Comparison of ENCODE assay signal across 12 cellular contexts in genomic region chr19:19595171-19595701, GRCh38. TPM values are rescaled to one million over a fixed set of nuclear protein-coding genes. Genes with fewer than 3 reads are reported as not detected.
DNase-seq lines count a peak whose midpoint lies in the region; ATAC-seq, FAIRE-seq and TF ChIP-seq lines count a peak whose summit lies in the region.
"Had no signal": no experiment of that assay in that cellular context is flagged by ENCODE, and none has a peak within 500 bp of the region (broad histone marks: within the 10 kb centered on the region; RNA-seq: fewer than 3 reads in every experiment).

No MANE protein-coding gene starts in this region.

- peaks cover 59% of the 10 kb centered on the region for H3K4me1 Mint-ChIP-seq in activated T-helper 2 cell treated with anti-CD3 and anti-CD28 coated beads, Interferon-gamma antibody, Interleukin-2, Interleukin-4, amounts not matched to agents 10 μg/mL and 5 μg/mL and 100 μg/mL, durations not matched to agents 14 hours and 24 hours and 36 hours (ENCODE audit: low read depth)
- peaks cover 14% of the 10 kb centered on the region for H3K4me1 Mint-ChIP-seq in mesothelial cell of epicardium

- H3K27me3 ChIP-seq in uterus: no peaks in the 10 kb centered on the region
- H3K27me3 ChIP-seq: spleen, tibial nerve had no signal

- H3K9ac ChIP-seq in kidney (ENCODE audit: low read length in 2 of 2): no peak overlapping the region

- DNase-seq in CD1c-positive myeloid dendritic cell (ENCODE audit: extremely low spot score) (peak; percentile 38), HFF-Myc (ENCODE audit: extremely low read depth, low read depth) (peak; percentile 32), mesothelial cell of epicardium (ENCODE audit: low spot score in 2 of 2, unreplicated experiment in 2 of 2) (no peak), uterus (no peak), activated gamma-delta T cell treated with Interleukin-2 at 50 U/mL for 16 hours (no peak), kidney (no peak)
- DNase-seq in activated T-helper 2 cell treated with anti-CD3 and anti-CD28 coated beads, Interferon-gamma antibody, Interleukin-2, Interleukin-4, amounts not matched to agents 10 μg/mL and 5 μg/mL and 100 μg/mL, durations not matched to agents 14 hours and 24 hours and 36 hours (ENCODE audit: low spot score): no peak
- DNase-seq: activated CD4-positive, alpha-beta T cell treated with anti-CD3 and anti-CD28 coated beads for 48 hours; effector CD4-positive, alpha-beta T cell; spleen had no signal

- intact Hi-C loops in activated T-helper 2 cell treated with anti-CD3 and anti-CD28 coated beads, Interferon-gamma antibody, Interleukin-2, Interleukin-4, amounts not matched to agents 10 μg/mL and 5 μg/mL and 100 μg/mL, durations not matched to agents 14 hours and 24 hours and 36 hours (cut with micrococcal nuclease): loop anchor here (5.0 kb wide), 1 partner anchor 208 kb away; no protein-coding TSS in a partner anchor
- intact Hi-C loops in uterus (cut with DNase I; ENCODE audit: low total_unique reads) (no loop called here), kidney (cut with DNase I) (no loop called here)

- H3K9me3 ChIP-seq in uterus: no peaks in the 10 kb centered on the region
- H3K9me3 ChIP-seq in kidney (ENCODE audit: control insufficient read depth in 1 of 2, low read length in 2 of 2): no peaks in the 10 kb centered on the region
- H3K9me3 ChIP-seq: spleen, tibial nerve had no signal

- no peak for FAIRE-seq in kidney (lab: Jason Lieb, UNC)

- no peak overlapping the region for H3K4me3 ChIP-seq in HFF-Myc (replicated peaks; ENCODE audit: low read depth, low read length)
- H3K4me3 ChIP-seq in uterus: no peak overlapping the region
- no peak overlapping the region for H3K4me3 ChIP-seq in kidney (ENCODE audit: low read length in 2 of 2)
- H3K4me3 ChIP-seq: spleen, tibial nerve had no signal

- H3K4me1 ChIP-seq in uterus (no peaks in the 10 kb centered on the region), kidney (ENCODE audit: control insufficient read depth in 1 of 2, insufficient read depth in 1 of 2, low read depth in 1 of 2, low read length in 2 of 2) (peaks cover 0 to 5% of the 10 kb centered on the region in 2 donors)

- H3K27me3 Mint-ChIP-seq in activated T-helper 2 cell treated with anti-CD3 and anti-CD28 coated beads, Interferon-gamma antibody, Interleukin-2, Interleukin-4, amounts not matched to agents 10 μg/mL and 5 μg/mL and 100 μg/mL, durations not matched to agents 14 hours and 24 hours and 36 hours (ENCODE audit: low read depth): no peaks in the 10 kb centered on the region
- no peaks in the 10 kb centered on the region for H3K27me3 Mint-ChIP-seq in mesothelial cell of epicardium (ENCODE audit: low read depth)

- H3K36me3 Mint-ChIP-seq in activated T-helper 2 cell treated with anti-CD3 and anti-CD28 coated beads, Interferon-gamma antibody, Interleukin-2, Interleukin-4, amounts not matched to agents 10 μg/mL and 5 μg/mL and 100 μg/mL, durations not matched to agents 14 hours and 24 hours and 36 hours (ENCODE audit: low read depth): peaks cover 54% of the 10 kb centered on the region
- peaks cover 6% of the 10 kb centered on the region for H3K36me3 Mint-ChIP-seq in mesothelial cell of epicardium

- H3K36me3 ChIP-seq in uterus (no peaks in the 10 kb centered on the region), kidney (ENCODE audit: control insufficient read depth in 1 of 2, insufficient read depth in 2 of 2, low read length in 2 of 2) (no peaks in the 10 kb centered on the region)
- H3K36me3 ChIP-seq: spleen, tibial nerve had no signal

- TF ChIP-seq CTCF in HFF-Myc (IDR thresholded peaks at IDR 0.05; ENCODE audit: low read depth, low read length, missing control alignments) (no peak), mesothelial cell of epicardium (IDR thresholded peaks at IDR 0.05; ENCODE audit: unreplicated experiment) (no peak), uterus (IDR thresholded peaks at IDR 0.05) (no peak), kidney (IDR thresholded peaks at IDR 0.05; ENCODE audit: borderline replicate concordance, extremely low read depth, insufficient read depth) (no peak)

- no peak for TF ChIP-seq POLR2A in uterus (IDR thresholded peaks at IDR 0.05)

- ATAC-seq in HG02970 (IDR thresholded peaks at IDR 0.05; ENCODE audit: low FRiP score, unreplicated experiment): no peak

- peak overlapping the region; percentile 74 for H3K27ac Mint-ChIP-seq in activated T-helper 2 cell treated with anti-CD3 and anti-CD28 coated beads, Interferon-gamma antibody, Interleukin-2, Interleukin-4, amounts not matched to agents 10 μg/mL and 5 μg/mL and 100 μg/mL, durations not matched to agents 14 hours and 24 hours and 36 hours
- peak overlapping the region; percentile 43 for H3K27ac Mint-ChIP-seq in mesothelial cell of epicardium

- no peaks in the 10 kb centered on the region for H3K9me3 Mint-ChIP-seq in activated T-helper 2 cell treated with anti-CD3 and anti-CD28 coated beads, Interferon-gamma antibody, Interleukin-2, Interleukin-4, amounts not matched to agents 10 μg/mL and 5 μg/mL and 100 μg/mL, durations not matched to agents 14 hours and 24 hours and 36 hours
- H3K9me3 Mint-ChIP-seq in mesothelial cell of epicardium: no peaks in the 10 kb centered on the region

- H3K27ac ChIP-seq in uterus: no peak overlapping the region
- no peak overlapping the region for H3K27ac ChIP-seq in kidney (ENCODE audit: low read depth in 2 of 2, low read length in 2 of 2)

- no peak overlapping the region for H3K4me3 Mint-ChIP-seq in activated T-helper 2 cell treated with anti-CD3 and anti-CD28 coated beads, Interferon-gamma antibody, Interleukin-2, Interleukin-4, amounts not matched to agents 10 μg/mL and 5 μg/mL and 100 μg/mL, durations not matched to agents 14 hours and 24 hours and 36 hours (ENCODE audit: low read depth)
- H3K4me3 Mint-ChIP-seq in mesothelial cell of epicardium: no peak overlapping the region

RNA-seq across cellular contexts. Expression of gene PBX4, which starts 23.3 kb away (rescaled TPM):
- total RNA-seq in activated T-helper 2 cell treated with anti-CD3 and anti-CD28 coated beads, Interferon-gamma antibody, Interleukin-2, Interleukin-4, amounts not matched to agents 10 μg/mL and 5 μg/mL and 100 μg/mL, durations not matched to agents 14 hours and 24 hours and 36 hours: 23.4 and 24.8 TPM in 2 replicates
- total RNA-seq in mesothelial cell of epicardium: 11.3 to 12.8 TPM (median 12.2 TPM) in 3 replicates
- 1 to 10 TPM in 3 of 4 donors, not detected in 1; 1.3 to 2.8 (median 1.6) TPM for total RNA-seq in uterus
- 5.7 TPM for total RNA-seq in kidney
- 3.9 TPM for polyA plus RNA-seq in kidney (ENCODE audit: insufficient read depth, low read depth, low replicate concordance)

RNA-seq across cellular contexts. Expression of gene LPAR2, which starts 32.8 kb away (rescaled TPM):
- 28.9 and 29.8 TPM in 2 replicates for total RNA-seq in activated T-helper 2 cell treated with anti-CD3 and anti-CD28 coated beads, Interferon-gamma antibody, Interleukin-2, Interleukin-4, amounts not matched to agents 10 μg/mL and 5 μg/mL and 100 μg/mL, durations not matched to agents 14 hours and 24 hours and 36 hours
- total RNA-seq in mesothelial cell of epicardium: 84.2 to 93.4 TPM (median 87.1 TPM) in 3 replicates
- 1 to 10 TPM in 2 of 4 donors, under 1 TPM in 1, not detected in 1; 0.59 to 5.5 (median 3.8) TPM for total RNA-seq in uterus
- 10.4 TPM for total RNA-seq in kidney
- 5.6 TPM for polyA plus RNA-seq in kidney (ENCODE audit: insufficient read depth, low read depth, low replicate concordance)

RNA-seq across cellular contexts. Expression of gene GMIP, which starts 48.2 kb away (rescaled TPM):
- total RNA-seq in activated T-helper 2 cell treated with anti-CD3 and anti-CD28 coated beads, Interferon-gamma antibody, Interleukin-2, Interleukin-4, amounts not matched to agents 10 μg/mL and 5 μg/mL and 100 μg/mL, durations not matched to agents 14 hours and 24 hours and 36 hours: 66.0 and 67.5 TPM in 2 replicates
- 25.0 to 27.1 TPM (median 25.1 TPM) in 3 replicates for total RNA-seq in mesothelial cell of epicardium
- total RNA-seq in uterus: 10 to 100 TPM in 1 of 4 donors, 1 to 10 TPM in 3; 5.6 to 10.8 (median 8.2) TPM
- total RNA-seq in kidney: 18.8 TPM
- polyA plus RNA-seq in kidney (ENCODE audit: insufficient read depth, low read depth, low replicate concordance): 3.3 TPM

RNA-seq across cellular contexts. Expression of gene CILP2, which starts 57.2 kb away (rescaled TPM):
- 0.14 and 0.21 TPM in 2 replicates for total RNA-seq in activated T-helper 2 cell treated with anti-CD3 and anti-CD28 coated beads, Interferon-gamma antibody, Interleukin-2, Interleukin-4, amounts not matched to agents 10 μg/mL and 5 μg/mL and 100 μg/mL, durations not matched to agents 14 hours and 24 hours and 36 hours
- total RNA-seq in mesothelial cell of epicardium (22.7 to 23.2 TPM (median 23.2 TPM) in 3 replicates), uterus (1 to 10 TPM in 1 of 4 donors, under 1 TPM in 1, not detected in 2; 0.15 to 1.2 TPM), kidney (0.41 TPM)
- polyA plus RNA-seq in kidney (ENCODE audit: insufficient read depth, low read depth, low replicate concordance): not detected

Comparison
In these comparisons a context has a peak if more than half of its experiments do, and no peak if none do; other contexts are left out.
1. DNase-seq: peak in CD1c-positive myeloid dendritic cell (single experiment) and HFF-Myc (single experiment); none in activated T-helper 2 cell treated with anti-CD3 and anti-CD28 coated beads, Interferon-gamma antibody, Interleukin-2, Interleukin-4, amounts not matched to agents 10 μg/mL and 5 μg/mL and 100 μg/mL, durations not matched to agents 14 hours and 24 hours and 36 hours (single experiment), mesothelial cell of epicardium (0 of 2), uterus (0 of 2), activated gamma-delta T cell treated with Interleukin-2 at 50 U/mL for 16 hours (single experiment) and kidney (single experiment).